In genomic region chr12:15788266-15789214, GRCh38 we compare ENCODE assay signal across 8 cellular contexts. TPM values are rescaled to one million over a fixed set of nuclear protein-coding genes. Genes with fewer than 3 reads are reported as not detected.
DNase-seq lines count a peak whose midpoint lies in the region; ATAC-seq lines count a peak whose summit lies in the region.

No MANE protein-coding gene starts in this region.

- H3K27me3 ChIP-seq in SJCRH30 = no peaks in the 10 kb centered on the region

- peak overlapping the region; percentile 73 for H3K27ac ChIP-seq in SJCRH30

- peak; percentile 38 for ATAC-seq in GM21526 (IDR thresholded peaks at IDR 0.05; ENCODE audit: low FRiP score, unreplicated experiment)

- peak; percentile 71 for DNase-seq in ELF-1 (ENCODE audit: low read depth, low spot score)
- DNase-seq in HS-27A (ENCODE audit: low read depth) = peak; percentile 47
- DNase-seq in SJCRH30 = peak; percentile 15 to 56
- DNase-seq in cerebellum (ENCODE audit: low spot score) = peak; percentile 38
- peak; percentile 72 for DNase-seq in kidney glomerular epithelial cell (lab: John Stamatoyannopoulos, UW)
- peak; percentile 1 to 3 for DNase-seq in stimulated activated CD4-positive, alpha-beta T cell treated with anti-CD3 and anti-CD28 coated beads, Interleukin-15, amount 100 ng/mL, for 1 hour (ENCODE audit: low read depth in 1 of 2, low spot score in 1 of 2)
- no peak for DNase-seq in inferior parietal cortex (ENCODE audit: extremely low spot score)

- no peaks in the 10 kb centered on the region for H3K9me3 ChIP-seq in SJCRH30 (replicated peaks)

- no peaks in the 10 kb centered on the region for H3K36me3 ChIP-seq in SJCRH30

- peak overlapping the region; percentile 68 for H3K4me3 ChIP-seq in SJCRH30

- peaks cover 6% of the 10 kb centered on the region; the same call in 1 of the 2 replicates for H3K4me1 ChIP-seq in SJCRH30

RNA-seq across cellular contexts. Expression of gene EPS8, which starts 0.6 kb away (rescaled TPM):
- total RNA-seq in SJCRH30 (2014; rRNA removed; shearing (Covaris generic)) = 23.3 and 27.1 TPM in 2 replicates
- total RNA-seq in cerebellum = 170 TPM
